Comparison of ENCODE assay signal across 24 cellular contexts in the genomic region with DNA sequence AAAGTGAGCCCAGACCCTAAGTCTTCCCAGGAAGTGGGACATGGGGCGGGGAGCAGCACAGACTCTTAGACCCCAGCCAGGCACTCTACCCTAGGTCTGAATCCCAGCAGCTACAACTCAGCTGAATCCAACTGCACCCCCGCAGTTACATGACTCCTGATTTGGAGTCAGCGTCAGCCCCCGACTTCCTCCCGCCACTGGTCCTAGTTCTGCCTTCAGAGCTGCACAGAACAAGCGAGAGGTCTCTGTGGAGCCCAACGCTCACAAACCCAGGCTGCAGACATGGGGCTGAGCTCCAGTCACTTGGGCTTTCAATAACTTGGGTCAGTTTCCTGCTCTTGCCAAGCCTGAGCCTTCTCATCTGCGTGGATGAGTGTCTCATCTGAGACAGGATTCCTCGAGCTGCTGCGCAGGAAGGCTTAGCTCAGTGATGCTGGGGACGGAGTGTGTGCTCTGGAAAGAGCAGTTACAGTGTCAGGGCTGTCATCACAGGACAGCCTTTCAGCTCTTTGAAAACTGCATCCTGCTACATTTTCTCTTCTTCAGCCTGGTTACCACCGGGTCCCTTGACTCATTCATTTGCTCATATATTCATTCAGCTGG. TPM values are rescaled to one million over a fixed set of nuclear protein-coding genes. Genes with fewer than 3 reads are reported as not detected.
"Had no signal": no experiment of that assay in that cellular context is flagged by ENCODE, and none has a peak within 500 bp of the region (broad histone marks: within the 10 kb centered on the region; RNA-seq: fewer than 3 reads in every experiment).

No MANE protein-coding gene starts in this region.

- ATAC-seq: HepG2 had no signal

- FAIRE-seq: HepG2, RCC 7860 had no signal

- DNase-seq: IMR-90, Kasumi-1, MM.1S, NCI-H1105, NCI-H1417, NCI-H1436 treated with DMSO at 0.1 percent for 48 hours, NCI-H1694, NCI-H187 treated with DMSO at 0.1 percent for 48 hours, NCI-H2029 treated with DMSO at 0.1 percent for 48 hours, NCI-H2227 treated with DMSO at 0.1 percent for 48 hours, NCI-H524, NCI-H526 treated with DMSO at 0.1 percent for 48 hours, NCI-H748 treated with DMSO at 0.1 percent for 48 hours, RPMI8226, SHP77, SK-N-SH, SW 1271 had no signal

- H3K27ac ChIP-seq: KMS-11 had no signal

RNA-seq across cellular contexts. Expression of a gene that starts 30.6 kb away (rescaled TPM):
- total RNA-seq: HepG2 had no signal

RNA-seq across cellular contexts. Expression of a gene that starts 38.6 kb away (rescaled TPM):
- total RNA-seq: HepG2, HT1080, IMR-90, M059J, NCI-H460, SK-MEL-5 had no signal
